Comparison of ENCODE assay signal across 14 cellular contexts in genomic region chr10:96440257-96441125, GRCh38.
"Had no signal": no experiment of that assay in that cellular context is flagged by ENCODE, and none has a peak within 500 bp of the region (broad histone marks: within the 10 kb centered on the region; RNA-seq: fewer than 3 reads in every experiment).

No MANE protein-coding gene starts in this region.

- H3K27me3 ChIP-seq: dorsolateral prefrontal cortex, upper lobe of left lung had no signal

- H3K4me1 Mint-ChIP-seq: activated CD8-positive, alpha-beta memory T cell treated with anti-CD3 and anti-CD28 coated beads, Interleukin-2, amount 10 ng/mL, durations not matched to agents 7 days and 5 days; activated naive CD4-positive, alpha-beta T cell treated with anti-CD3 and anti-CD28 coated beads, Interleukin-2, amount 50 U/mL, for 24 hours; T-helper 17 cell had no signal

- H3K27ac ChIP-seq: dorsolateral prefrontal cortex, suprapubic skin, upper lobe of left lung had no signal

- H3K4me1 ChIP-seq: suprapubic skin had no signal

- H3K27ac Mint-ChIP-seq: activated CD8-positive, alpha-beta memory T cell treated with anti-CD3 and anti-CD28 coated beads, Interleukin-2, amount 10 ng/mL, durations not matched to agents 7 days and 5 days; activated naive CD4-positive, alpha-beta T cell treated with anti-CD3 and anti-CD28 coated beads, Interleukin-2, amount 50 U/mL, for 24 hours; activated T-cell treated with anti-CD3 and anti-CD28 coated beads, Interleukin-2, amount 50 U/mL, for 24 hours; progenitor cell of endocrine pancreas; T-helper 17 cell had no signal

- H3K36me3 Mint-ChIP-seq: activated CD8-positive, alpha-beta memory T cell treated with anti-CD3 and anti-CD28 coated beads, Interleukin-2, amount 10 ng/mL, durations not matched to agents 7 days and 5 days had no signal

- H3K4me3 ChIP-seq: dorsolateral prefrontal cortex, suprapubic skin, upper lobe of left lung had no signal

- DNase-seq: activated CD4-positive, alpha-beta T cell treated with anti-CD3 and anti-CD28 coated beads, Interleukin-2, amount 50 U/mL, for 4 hours; activated CD8-positive, alpha-beta memory T cell treated with anti-CD3 and anti-CD28 coated beads, Interleukin-2, amount 10 ng/mL, durations not matched to agents 7 days and 5 days; activated effector memory CD4-positive, alpha-beta T cell treated with Interleukin-2 at 50 U/mL for 16 hours; activated T-cell treated with anti-CD3 and anti-CD28 coated beads, Interleukin-2, amount 50 U/mL, for 24 hours; amygdala; dorsolateral prefrontal cortex; foreskin melanocyte; kidney; stimulated activated naive CD4-positive, alpha-beta T cell treated with Interleukin-2 at 50 U/mL for 16 hours; T-helper 17 cell; upper lobe of left lung had no signal

- H3K36me3 ChIP-seq: suprapubic skin, upper lobe of left lung had no signal

- H3K4me3 Mint-ChIP-seq: activated CD8-positive, alpha-beta memory T cell treated with anti-CD3 and anti-CD28 coated beads, Interleukin-2, amount 10 ng/mL, durations not matched to agents 7 days and 5 days; activated naive CD4-positive, alpha-beta T cell treated with anti-CD3 and anti-CD28 coated beads, Interleukin-2, amount 50 U/mL, for 24 hours; activated T-cell treated with anti-CD3 and anti-CD28 coated beads, Interleukin-2, amount 50 U/mL, for 24 hours; T-helper 17 cell had no signal

- H3K9me3 ChIP-seq: suprapubic skin, upper lobe of left lung had no signal
